ENCODE assay signal across 17 cellular contexts in genomic region chr14:23406725-23407355, GRCh38. TPM values are rescaled to one million over a fixed set of nuclear protein-coding genes. Genes with fewer than 3 reads are reported as not detected.
A peak's percentile ranks its signal among the peaks of the same experiment; 100 is the strongest.
DNase-seq lines count a peak whose midpoint lies in the region; ATAC-seq and TF ChIP-seq lines count a peak whose summit lies in the region.
"Had no signal": no experiment of that assay in that cellular context is flagged by ENCODE, and none has a peak within 500 bp of the region (broad histone marks: within the 10 kb centered on the region; RNA-seq: fewer than 3 reads in every experiment).

No MANE protein-coding gene starts in this region.

- H3K18ac ChIP-seq in neuronal stem cell (ENCODE audit: low read length): no peak overlapping the region

- H3K9ac ChIP-seq in BLaER1 treated with 17β-estradiol and CSF1 and Interleukin-3, amounts not matched to agents 10 nM and 100 nM: no peak overlapping the region
- H3K9ac ChIP-seq in neuronal stem cell (ENCODE audit: low read depth, low read length, poor library complexity): no peak overlapping the region

- no peak overlapping the region for H3K4me3 Mint-ChIP-seq in activated CD8-positive, alpha-beta T cell treated with anti-CD3 and anti-CD28 coated beads, Interleukin-2, amount 10 ng/mL, durations not matched to agents 7 days and 5 days
- H3K4me3 Mint-ChIP-seq in osteocyte (ENCODE audit: unreplicated experiment): no peak overlapping the region
- H3K4me3 Mint-ChIP-seq: CD4-positive, alpha-beta memory T cell had no signal

- no peak overlapping the region for H4K91ac ChIP-seq in neuronal stem cell (ENCODE audit: low read depth, low read length, poor library complexity)

- H3K79me1 ChIP-seq in neuronal stem cell (ENCODE audit: low read depth, low read length): peaks cover 2% of the 10 kb centered on the region

- no peak overlapping the region for H3K14ac ChIP-seq in neuronal stem cell (ENCODE audit: low read length)

- no peaks in the 10 kb centered on the region for H3K36me3 Mint-ChIP-seq in activated CD8-positive, alpha-beta T cell treated with anti-CD3 and anti-CD28 coated beads, Interleukin-2, amount 10 ng/mL, durations not matched to agents 7 days and 5 days (ENCODE audit: low read depth)
- H3K36me3 Mint-ChIP-seq in osteocyte (ENCODE audit: unreplicated experiment): no peaks in the 10 kb centered on the region
- H3K36me3 Mint-ChIP-seq: CD4-positive, alpha-beta memory T cell had no signal

- H3K9me3 ChIP-seq in cardiac muscle cell (ENCODE audit: low read depth) (no peaks in the 10 kb centered on the region), left ventricle myocardium inferior (replicated peaks) (no peaks in the 10 kb centered on the region), neuronal stem cell (replicated peaks in 1 of 2; ENCODE audit: control insufficient read depth in 2 of 2, insufficient read depth in 1 of 2, low read depth in 1 of 2, low read length in 2 of 2) (no peaks in the 10 kb centered on the region)
- H3K9me3 ChIP-seq in BLaER1 treated with 17β-estradiol and CSF1 and Interleukin-3, amounts not matched to agents 10 nM and 100 nM (replicated peaks in 1 of 11): no peaks in the 10 kb centered on the region

- H3K27me3 Mint-ChIP-seq in activated CD8-positive, alpha-beta T cell treated with anti-CD3 and anti-CD28 coated beads, Interleukin-2, amount 10 ng/mL, durations not matched to agents 7 days and 5 days (ENCODE audit: low read depth): peaks cover 3% of the 10 kb centered on the region
- peaks cover 28% of the 10 kb centered on the region for H3K27me3 Mint-ChIP-seq in osteocyte (ENCODE audit: unreplicated experiment)

- no peaks in the 10 kb centered on the region for H3K4me1 Mint-ChIP-seq in activated CD8-positive, alpha-beta T cell treated with anti-CD3 and anti-CD28 coated beads, Interleukin-2, amount 10 ng/mL, durations not matched to agents 7 days and 5 days (ENCODE audit: low read depth)
- H3K4me1 Mint-ChIP-seq in osteocyte (ENCODE audit: unreplicated experiment): no peaks in the 10 kb centered on the region
- H3K4me1 Mint-ChIP-seq: CD4-positive, alpha-beta memory T cell had no signal

- no CpG with 5 or more reads among the region's 15 CpGs for WGBS in neuronal stem cell (ENCODE audit: extremely low coverage in 2 of 2, insufficient read length in 2 of 2, insufficient replicate concordance in 1 of 2), 2 donors

- H3K4me3 ChIP-seq in cardiac muscle cell: peak overlapping the region; percentile 98
- H3K4me3 ChIP-seq in BLaER1 treated with 17β-estradiol and CSF1 and Interleukin-3, amounts not matched to agents 10 nM and 100 nM: no peak overlapping the region
- H3K4me3 ChIP-seq in left ventricle myocardium inferior: peak overlapping the region; percentile 65
- H3K4me3 ChIP-seq in neuronal stem cell (ENCODE audit: low read length in 2 of 2): no peak overlapping the region
- H3K4me3 ChIP-seq: GM12878 had no signal

- ATAC-seq in Right ventricle myocardium inferior (no peak), GM19023 (IDR thresholded peaks at IDR 0.05; ENCODE audit: unreplicated experiment) (no peak)
- no peak for ATAC-seq in activated CD8-positive, alpha-beta T cell treated with anti-CD3 and anti-CD28 coated beads, Interleukin-2, amount 10 ng/mL, durations not matched to agents 7 days and 5 days
- ATAC-seq: HCT116 had no signal

- no peak overlapping the region for H3K27ac Mint-ChIP-seq in activated CD8-positive, alpha-beta T cell treated with anti-CD3 and anti-CD28 coated beads, Interleukin-2, amount 10 ng/mL, durations not matched to agents 7 days and 5 days
- no peak overlapping the region for H3K27ac Mint-ChIP-seq in osteocyte (ENCODE audit: unreplicated experiment)
- H3K27ac Mint-ChIP-seq: CD4-positive, alpha-beta memory T cell had no signal

- peak overlapping the region; percentile 31 for H2AK5ac ChIP-seq in neuronal stem cell (ENCODE audit: low read depth, low read length)

- POLR2A ChIA-PET in activated CD8-positive, alpha-beta T cell treated with anti-CD3 and anti-CD28 coated beads, Interleukin-2, amount 10 ng/mL, durations not matched to agents 7 days and 5 days (lab: Charles Lee): no interaction called here

- peaks cover 0 to 67% (median 48%) of the 10 kb centered on the region in 11 experiments; a peak in 16 of 22 replicates for H4K20me1 ChIP-seq in BLaER1 treated with 17β-estradiol and CSF1 and Interleukin-3, amounts not matched to agents 10 nM and 100 nM

- H2BK120ac ChIP-seq in neuronal stem cell (ENCODE audit: low read depth, low read length): no peak overlapping the region

- peaks cover 61% of the 10 kb centered on the region for H3K36me3 ChIP-seq in cardiac muscle cell
- no peaks in the 10 kb centered on the region for H3K36me3 ChIP-seq in BLaER1 treated with 17β-estradiol and CSF1 and Interleukin-3, amounts not matched to agents 10 nM and 100 nM
- peaks cover 43% of the 10 kb centered on the region for H3K36me3 ChIP-seq in left ventricle myocardium inferior
- H3K36me3 ChIP-seq in neuronal stem cell (replicated peaks in 1 of 2; ENCODE audit: control insufficient read depth in 2 of 2, insufficient read depth in 2 of 2, low read length in 2 of 2): no peaks in the 10 kb centered on the region

- no peaks in the 10 kb centered on the region for H3K9me3 Mint-ChIP-seq in activated CD8-positive, alpha-beta T cell treated with anti-CD3 and anti-CD28 coated beads, Interleukin-2, amount 10 ng/mL, durations not matched to agents 7 days and 5 days (ENCODE audit: insufficient read depth)
- H3K9me3 Mint-ChIP-seq in osteocyte (ENCODE audit: unreplicated experiment): no peaks in the 10 kb centered on the region

- intact Hi-C loops in Right ventricle myocardium inferior (cut with DNase I) (no loop called here), left ventricle myocardium inferior (cut with micrococcal nuclease) (no loop called here)

- no peak overlapping the region for H2AFZ ChIP-seq in neuronal stem cell (ENCODE audit: low read length)

- H2BK5ac ChIP-seq in neuronal stem cell (ENCODE audit: low read length): no peak overlapping the region

- no peak overlapping the region for H3K4ac ChIP-seq in neuronal stem cell (ENCODE audit: low read length)

- H2BK15ac ChIP-seq in neuronal stem cell (ENCODE audit: low read length): no peak overlapping the region

- H3K4me1 ChIP-seq in cardiac muscle cell (ENCODE audit: low read depth): peaks cover 42% of the 10 kb centered on the region
- H3K4me1 ChIP-seq in BLaER1 treated with 17β-estradiol and CSF1 and Interleukin-3, amounts not matched to agents 10 nM and 100 nM: peaks cover 7 to 32% (median 28%) of the 10 kb centered on the region in 10 experiments; a peak in 17 of 20 replicates
- peaks cover 44% of the 10 kb centered on the region for H3K4me1 ChIP-seq in left ventricle myocardium inferior
- H3K4me1 ChIP-seq in neuronal stem cell (ENCODE audit: control insufficient read depth in 2 of 2, insufficient read depth in 1 of 2, low read depth in 1 of 2, low read length in 2 of 2): peaks cover 5% of the 10 kb centered on the region in 2 donors

- no peak overlapping the region for H2BK12ac ChIP-seq in neuronal stem cell (ENCODE audit: low read length)

- DNase-seq in cardiac muscle cell (ENCODE audit: low read depth in 1 of 2, low spot score in 1 of 2) (no peak), Right ventricle myocardium inferior (ENCODE audit: missing footprints) (no peak), left ventricle myocardium inferior (peak; percentile 13), neuronal stem cell (ENCODE audit: low spot score) (no peak), osteocyte (ENCODE audit: extremely low spot score, unreplicated experiment) (no peak)
- DNase-seq in activated CD8-positive, alpha-beta T cell treated with anti-CD3 and anti-CD28 coated beads, Interleukin-2, amount 10 ng/mL, durations not matched to agents 7 days and 5 days: no peak
- DNase-seq: ACHN; CD4-positive, alpha-beta memory T cell; IMR-90 had no signal

- CTCF ChIA-PET in activated CD8-positive, alpha-beta T cell treated with anti-CD3 and anti-CD28 coated beads, Interleukin-2, amount 10 ng/mL, durations not matched to agents 7 days and 5 days (lab: Charles Lee): no interaction called here

- no peak for TF ChIP-seq CTCF in cardiac muscle cell (IDR thresholded peaks at IDR 0.05; ENCODE audit: low read depth, low read length)
- no peak for TF ChIP-seq CTCF in left ventricle myocardium inferior (IDR thresholded peaks at IDR 0.05; ENCODE audit: borderline replicate concordance)
- no peak for TF ChIP-seq CTCF in osteocyte (IDR thresholded peaks at IDR 0.05)

- no peak overlapping the region for H3K23ac ChIP-seq in neuronal stem cell (ENCODE audit: low read depth, low read length, poor library complexity)

- H3K27ac ChIP-seq in cardiac muscle cell: peak overlapping the region; percentile 99
- H3K27ac ChIP-seq in BLaER1 treated with 17β-estradiol and CSF1 and Interleukin-3, amounts not matched to agents 10 nM and 100 nM: no peak overlapping the region
- peak overlapping the region; percentile 91 for H3K27ac ChIP-seq in left ventricle myocardium inferior (replicated peaks)
- H3K27ac ChIP-seq in neuronal stem cell (replicated peaks; ENCODE audit: low read length): no peak overlapping the region
- H3K27ac ChIP-seq: C4-2B had no signal

- H4K8ac ChIP-seq in neuronal stem cell (ENCODE audit: low read depth, low read length): no peak overlapping the region

- H3K27me3 ChIP-seq in cardiac muscle cell: no peaks in the 10 kb centered on the region
- H3K27me3 ChIP-seq in BLaER1 treated with 17β-estradiol and CSF1 and Interleukin-3, amounts not matched to agents 10 nM and 100 nM: peaks cover 52 to 97% (median 72%) of the 10 kb centered on the region in 11 experiments
- H3K27me3 ChIP-seq in left ventricle myocardium inferior (ENCODE audit: low read depth): peaks cover 11% of the 10 kb centered on the region
- peaks cover 0 to 76% (median 0%) of the 10 kb centered on the region in 3 experiments for H3K27me3 ChIP-seq in neuronal stem cell (ENCODE audit: control insufficient read depth in 3 of 3, insufficient read depth in 3 of 3, low read depth in 1 of 3, low read length in 3 of 3)

- H3K4me2 ChIP-seq in BLaER1 treated with 17β-estradiol and CSF1 and Interleukin-3, amounts not matched to agents 10 nM and 100 nM: peak overlapping the region in 9 of 11 experiments; percentile 51 to 94 (median 82); a peak in 17 of 22 replicates
- H3K4me2 ChIP-seq in neuronal stem cell (ENCODE audit: insufficient read depth, low read length, poor library complexity, severe bottlenecking): no peak overlapping the region

RNA-seq across cellular contexts. Expression of gene MYH6, which starts 1.2 kb away (rescaled TPM):
- total RNA-seq in cardiac muscle cell: 4,520 and 8,484 TPM in 2 replicates
- polyA plus RNA-seq in cardiac muscle cell: 2,795 and 4,145 TPM in 2 replicates
- total RNA-seq in Right ventricle myocardium inferior: 3,910 TPM
- 1,823 TPM for total RNA-seq in left ventricle myocardium inferior
- polyA plus RNA-seq in neuronal stem cell (2013, experiment 1 of 2): 0.03 TPM
- 0.04 TPM for polyA plus RNA-seq in neuronal stem cell (2013, experiment 2 of 2)
- total RNA-seq in activated CD8-positive, alpha-beta T cell treated with anti-CD3 and anti-CD28 coated beads, Interleukin-2, amount 10 ng/mL, durations not matched to agents 7 days and 5 days: not detected
- total RNA-seq in osteocyte: not detected in 2 replicates
- total RNA-seq: A172; CD4-positive, alpha-beta memory T cell; G401; GM12878; H1; IMR-90 had no signal
- polyA plus RNA-seq: CD4-positive, alpha-beta memory T cell; IMR-90 had no signal

RNA-seq across cellular contexts. Expression of gene MYH7, which starts 28.6 kb away (rescaled TPM):
- total RNA-seq in cardiac muscle cell (82.8 and 134 TPM in 2 replicates), Right ventricle myocardium inferior (11,833 TPM), left ventricle myocardium inferior (14,853 TPM), osteocyte (not detected in 2 replicates)
- polyA plus RNA-seq in cardiac muscle cell: 66.2 and 117 TPM in 2 replicates
- polyA plus RNA-seq in neuronal stem cell (2013, experiment 1 of 2): 0.20 TPM
- polyA plus RNA-seq in neuronal stem cell (2013, experiment 2 of 2): 0.19 TPM
- not detected for total RNA-seq in activated CD8-positive, alpha-beta T cell treated with anti-CD3 and anti-CD28 coated beads, Interleukin-2, amount 10 ng/mL, durations not matched to agents 7 days and 5 days
- total RNA-seq: A172; CD4-positive, alpha-beta memory T cell; G401; H1; IMR-90 had no signal
- polyA plus RNA-seq: CD4-positive, alpha-beta memory T cell; H1; IMR-90 had no signal

RNA-seq across cellular contexts. Expression of gene CMTM5, which starts 30.0 kb away (rescaled TPM):
- total RNA-seq in cardiac muscle cell (0.21 and 0.49 TPM in 2 replicates), Right ventricle myocardium inferior (0.92 TPM), left ventricle myocardium inferior (1.0 TPM), osteocyte (not detected in 2 replicates)
- polyA plus RNA-seq in cardiac muscle cell: 25.2 and 31.4 TPM in 2 replicates
- 5.0 TPM for polyA plus RNA-seq in neuronal stem cell (2013, experiment 1 of 2)
- polyA plus RNA-seq in neuronal stem cell (2013, experiment 2 of 2): 4.4 TPM
- total RNA-seq in activated CD8-positive, alpha-beta T cell treated with anti-CD3 and anti-CD28 coated beads, Interleukin-2, amount 10 ng/mL, durations not matched to agents 7 days and 5 days: not detected
- total RNA-seq: A172; CD4-positive, alpha-beta memory T cell; G401; GM12878; H1; IMR-90 had no signal
- polyA plus RNA-seq: CD4-positive, alpha-beta memory T cell; GM12878 had no signal

RNA-seq across cellular contexts. Expression of gene IL25, which starts 34.2 kb away (rescaled TPM):
- total RNA-seq in cardiac muscle cell (not detected in 2 replicates), Right ventricle myocardium inferior (not detected), left ventricle myocardium inferior (not detected), osteocyte (not detected in 2 replicates)
- 3.2 and 7.9 TPM in 2 replicates for polyA plus RNA-seq in cardiac muscle cell
- not detected for polyA plus RNA-seq in neuronal stem cell (2013, experiment 1 of 2)
- polyA plus RNA-seq in neuronal stem cell (2013, experiment 2 of 2): not detected
- not detected for total RNA-seq in activated CD8-positive, alpha-beta T cell treated with anti-CD3 and anti-CD28 coated beads, Interleukin-2, amount 10 ng/mL, durations not matched to agents 7 days and 5 days
- total RNA-seq: A172; CD4-positive, alpha-beta memory T cell; G401; GM12878; H1; IMR-90 had no signal
- polyA plus RNA-seq: CD4-positive, alpha-beta memory T cell; GM12878; H1; IMR-90 had no signal

RNA-seq across cellular contexts. Expression of gene EFS, which starts 41.9 kb away (rescaled TPM):
- 20.5 and 36.6 TPM in 2 replicates for total RNA-seq in cardiac muscle cell
- 16.7 and 22.2 TPM in 2 replicates for polyA plus RNA-seq in cardiac muscle cell
- total RNA-seq in Right ventricle myocardium inferior: 4.0 TPM
- 3.6 TPM for total RNA-seq in left ventricle myocardium inferior
- 74.5 TPM for polyA plus RNA-seq in neuronal stem cell (2013, experiment 1 of 2)
- 74.5 TPM for polyA plus RNA-seq in neuronal stem cell (2013, experiment 2 of 2)
- not detected for total RNA-seq in activated CD8-positive, alpha-beta T cell treated with anti-CD3 and anti-CD28 coated beads, Interleukin-2, amount 10 ng/mL, durations not matched to agents 7 days and 5 days
- 30.5 and 31.9 TPM in 2 replicates for total RNA-seq in osteocyte
- total RNA-seq: A172; CD4-positive, alpha-beta memory T cell; G401 had no signal
- polyA plus RNA-seq: CD4-positive, alpha-beta memory T cell; GM12878 had no signal

Comparison
In these comparisons a context has a peak if more than half of its experiments do, and no peak if none do; other contexts are left out.
1. RNA of gene MYH7, which starts 28.6 kb away (total RNA-seq): 14,853 TPM in left ventricle myocardium inferior (single experiment) and 11,833 TPM in Right ventricle myocardium inferior (single experiment); 82.8 to 134 TPM in cardiac muscle cell, not detected in activated CD8-positive, alpha-beta T cell treated with anti-CD3 and anti-CD28 coated beads, Interleukin-2, amount 10 ng/mL, durations not matched to agents 7 days and 5 days and not detected in osteocyte; every median in the first group is over 10 times any median in the second.
2. H3K27ac ChIP-seq: peak in cardiac muscle cell (single experiment) and left ventricle myocardium inferior (single experiment); none in BLaER1 treated with 17β-estradiol and CSF1 and Interleukin-3, amounts not matched to agents 10 nM and 100 nM (0 of 11) and neuronal stem cell (single experiment).
3. H3K4me3 ChIP-seq: peak in cardiac muscle cell (single experiment) and left ventricle myocardium inferior (single experiment); none in BLaER1 treated with 17β-estradiol and CSF1 and Interleukin-3, amounts not matched to agents 10 nM and 100 nM (0 of 10) and neuronal stem cell (0 of 2).
4. RNA of gene MYH6, which starts 1.2 kb away (total RNA-seq): 4,520 to 8,484 TPM in cardiac muscle cell, 3,910 TPM in Right ventricle myocardium inferior (single experiment) and 1,823 TPM in left ventricle myocardium inferior (single experiment); not detected in activated CD8-positive, alpha-beta T cell treated with anti-CD3 and anti-CD28 coated beads, Interleukin-2, amount 10 ng/mL, durations not matched to agents 7 days and 5 days and not detected in osteocyte; every median in the first group is over 1,000 times any median in the second.